Comparison of ENCODE assay signal across 21 cellular contexts in genomic region chr2:125324273-125324672, GRCh38.
"Had no signal": no experiment of that assay in that cellular context is flagged by ENCODE, and none has a peak within 500 bp of the region (broad histone marks: within the 10 kb centered on the region; RNA-seq: fewer than 3 reads in every experiment).

No MANE protein-coding gene starts in this region.

- H3K27me3 ChIP-seq: colonic mucosa, esophagus muscularis mucosa, foreskin keratinocyte, gastroesophageal sphincter, hepatocyte had no signal

- H3K9me3 ChIP-seq: colonic mucosa, esophagus muscularis mucosa, gastroesophageal sphincter, heart left ventricle, mucosa of descending colon had no signal

- DNase-seq: colonic mucosa; cortex of kidney; effector memory CD4-positive, alpha-beta T cell; foreskin keratinocyte; heart left ventricle; hypothalamus; immature natural killer cell; islet precursor cell; kidney; kidney glomerular epithelial cell; left colon; left ventricle myocardium inferior; lower lobe of right lung; mesenchymal stem cell; mucosa of descending colon; naive B cell; naive thymus-derived CD8-positive, alpha-beta T cell had no signal

- H3K4me3 ChIP-seq: colonic mucosa, esophagus muscularis mucosa, gastroesophageal sphincter, heart left ventricle, hepatocyte, left ventricle myocardium inferior, lower lobe of right lung, mucosa of descending colon had no signal

- ATAC-seq: foreskin keratinocyte; gastroesophageal sphincter; heart left ventricle; left colon; left lobe of liver; lower lobe of right lung; mucosa of descending colon; naive thymus-derived CD8-positive, alpha-beta T cell had no signal

- H3K4me2 ChIP-seq: hepatocyte had no signal

- H3K4me1 ChIP-seq: colonic mucosa, esophagus muscularis mucosa, foreskin keratinocyte, gastroesophageal sphincter, heart left ventricle, left ventricle myocardium inferior, lower lobe of right lung had no signal

- H3K36me3 ChIP-seq: colonic mucosa, esophagus muscularis mucosa, gastroesophageal sphincter, heart left ventricle, left ventricle myocardium inferior, lower lobe of right lung had no signal

- H3K79me2 ChIP-seq: hepatocyte had no signal

- H2AFZ ChIP-seq: hepatocyte had no signal

- H3K27ac ChIP-seq: colonic mucosa, esophagus muscularis mucosa, foreskin keratinocyte, gastroesophageal sphincter, heart left ventricle, hepatocyte, left ventricle myocardium inferior, lower lobe of right lung had no signal
